In genomic region chr22:27122561-27122960, GRCh38 we compare ENCODE assay signal across 22 cellular contexts.
A peak's percentile ranks its signal among the peaks of the same experiment; 100 is the strongest.
DNase-seq lines count a peak whose midpoint lies in the region; TF ChIP-seq lines count a peak whose summit lies in the region.
"Had no signal": no experiment of that assay in that cellular context is flagged by ENCODE, and none has a peak within 500 bp of the region (broad histone marks: within the 10 kb centered on the region; RNA-seq: fewer than 3 reads in every experiment).

No MANE protein-coding gene starts in this region.

- intact Hi-C loops in posterior vena cava (cut with DNase I) (no loop called here), mammary epithelial cell (cut with micrococcal nuclease) (no loop called here)

- in situ Hi-C loops in mammary epithelial cell (cut with MboI; ENCODE audit: low sequenced_read_pairs in 2 of 2), result no loop called here
- in situ Hi-C loops in GM13976 (cut with MboI; ENCODE audit: low sequenced_read_pairs, unreplicated experiment), result no loop called here

- dilution Hi-C loops in mammary epithelial cell (cut with HindIII; ENCODE audit: low sequenced_read_pairs), result loop anchor here (5.0 kb wide), 1 partner anchor 55 kb away; no protein-coding TSS in a partner anchor

- no peaks in the 10 kb centered on the region for H3K4me1 ChIP-seq in mammary epithelial cell (ENCODE audit: insufficient read depth, low read length)
- H3K4me1 ChIP-seq: BE2C, SJCRH30 had no signal

- H3K79me2 ChIP-seq in mammary epithelial cell (ENCODE audit: insufficient read depth, low read length), result no peaks in the 10 kb centered on the region

- 84% methylated on average over 10 of the region's 12 CpGs for WGBS in mammary epithelial cell (ENCODE audit: low coverage, missing lambda C conversion rate)

- H3K9me3 ChIP-seq in mammary epithelial cell (replicated peaks; ENCODE audit: insufficient read depth, low read length), result peaks cover 4% of the 10 kb centered on the region
- H3K9me3 ChIP-seq: BE2C, MG63, SJCRH30 had no signal

- no peaks in the 10 kb centered on the region for H4K20me1 ChIP-seq in mammary epithelial cell (ENCODE audit: insufficient read depth, low read length)

- H3K27me3 ChIP-seq in mammary epithelial cell (ENCODE audit: insufficient read depth, low read length), result peaks cover 6% of the 10 kb centered on the region
- H3K27me3 ChIP-seq: BE2C, MG63, SJCRH30 had no signal

- no peaks in the 10 kb centered on the region for H3K36me3 ChIP-seq in mammary epithelial cell (ENCODE audit: insufficient read depth, low read length)
- H3K36me3 ChIP-seq: BE2C, MG63, SJCRH30 had no signal

- CTCF ChIA-PET in mammary epithelial cell (lab: Charles Lee; ENCODE audit: low non-redundant PET), result no interaction called here

- no TSS peak for BruUV-seq in mammary epithelial cell (replicated peaks; lab: Mats Ljungman, UMichigan)

- TF ChIP-seq CTCF in VCaP (conservative IDR thresholded peaks at IDR 0.05), result no peak
- TF ChIP-seq CTCF in mammary epithelial cell (conservative IDR thresholded peaks at IDR 0.05 in 1 of 2, IDR thresholded peaks at IDR 0.05 in 1 of 2; ENCODE audit: extremely low read depth in 1 of 2, insufficient read depth in 1 of 2, low read depth in 1 of 2, low read length in 2 of 2), result no peak
- no peak for TF ChIP-seq CTCF in GM13976 (IDR thresholded peaks at IDR 0.05; ENCODE audit: borderline replicate concordance, control extremely low read depth, extremely low read depth, insufficient read depth, missing control alignments)

- DNase-seq in DMS 273 (lab: John Stamatoyannopoulos, UW; ENCODE audit: unreplicated experiment), result peak; percentile 85
- peak; percentile 33 for DNase-seq in NCI-H1694 (lab: John Stamatoyannopoulos, UW)
- peak; percentile 47 for DNase-seq in NCI-H524 treated with DMSO at 0.1 percent for 48 hours (lab: John Stamatoyannopoulos, UW)
- no peak for DNase-seq in posterior vena cava (ENCODE audit: low spot score)
- DNase-seq in mammary epithelial cell, result no peak
- no peak for DNase-seq in GM13976 (ENCODE audit: low spot score)
- DNase-seq in AML-193 (lab: John Stamatoyannopoulos, UW), result no peak
- DNase-seq: BE2C; DMS79; H9; MG63; NCI-H187; NCI-H2107; NCI-H226; NCI-H526; NK-92 treated with Interleukin-12 subunit alpha and Interleukin-12 subunit beta, amount 100 ng/mL, for 24 hours; OCI-M1; SJCRH30; T-cell had no signal

- H3K4me3 ChIP-seq in mammary epithelial cell (replicated peaks in 1 of 3; ENCODE audit: insufficient read depth in 1 of 3, low read depth in 2 of 3, low read length in 3 of 3), result no peak overlapping the region
- H3K4me3 ChIP-seq: K562, MG63, SJCRH30 had no signal

- no peak overlapping the region for H3K9ac ChIP-seq in mammary epithelial cell (ENCODE audit: insufficient read depth, low read length)

- no peak overlapping the region for H3K4me2 ChIP-seq in mammary epithelial cell (ENCODE audit: insufficient read depth, low read depth, low read length)

- H2AFZ ChIP-seq in mammary epithelial cell (ENCODE audit: low read depth, low read length), result no peak overlapping the region

- H3K27ac ChIP-seq in VCaP (peak overlapping the region; percentile 45; the same call in 1 of the 2 replicates), mammary epithelial cell (ENCODE audit: insufficient read depth, low read depth, low read length) (no peak overlapping the region)
- H3K27ac ChIP-seq: HL-60, SJCRH30 had no signal

Comparison
In these comparisons a context has a peak if more than half of its experiments do, and no peak if none do; other contexts are left out.
1. DNase-seq: peak in DMS 273 (single experiment), NCI-H1694 (single experiment) and NCI-H524 treated with DMSO at 0.1 percent for 48 hours (single experiment); none in posterior vena cava (single experiment), mammary epithelial cell (single experiment), GM13976 (single experiment) and AML-193 (0 of 2).